ENCODE assay signal across 8 cellular contexts in genomic region chr15:31488437-31489204, GRCh38.
DNase-seq lines count a peak whose midpoint lies in the region; ATAC-seq and TF ChIP-seq lines count a peak whose summit lies in the region.

No MANE protein-coding gene starts in this region.

- H2AFZ ChIP-seq in H9 (ENCODE audit: low read length): no peak overlapping the region

- H4K20me1 ChIP-seq in DOHH2 (ENCODE audit: control insufficient read depth, insufficient read depth, low read depth, low read length): no peaks in the 10 kb centered on the region
- H4K20me1 ChIP-seq in H9 (ENCODE audit: control insufficient read depth, insufficient read depth, insufficient read length): peaks cover 2% of the 10 kb centered on the region

- no peak overlapping the region for H4K8ac ChIP-seq in H9 (replicated peaks; ENCODE audit: insufficient read length, low read depth, low read length)

- peaks cover 2 to 12% of the 10 kb centered on the region in 2 experiments for H3K4me1 Mint-ChIP-seq in H9
- H3K4me1 Mint-ChIP-seq in T-helper 1 cell treated with Interleukin-12 subunit alpha and Interleukin-12 subunit beta and Interleukin-4 antibody, amounts not matched to agents 30 μg/mL and 1 μg/mL, for 36 hours (ENCODE audit: low read depth): peaks cover 52% of the 10 kb centered on the region
- H3K4me1 Mint-ChIP-seq in central memory CD8-positive, alpha-beta T cell: peaks cover 21% of the 10 kb centered on the region
- H3K4me1 Mint-ChIP-seq in stimulated activated naive B cell treated with anti-CD40 and anti-IgM and Interleukin-4, amounts not matched to agents 10 μg/mL and 1 μg/mL and 100 μg/mL, for 72 hours: peaks cover 29 to 53% of the 10 kb centered on the region in 2 donors

- peaks cover 24% of the 10 kb centered on the region for H3K27me3 Mint-ChIP-seq in H9 (ENCODE audit: low read depth)
- no peaks in the 10 kb centered on the region for H3K27me3 Mint-ChIP-seq in T-helper 1 cell treated with Interleukin-12 subunit alpha and Interleukin-12 subunit beta and Interleukin-4 antibody, amounts not matched to agents 30 μg/mL and 1 μg/mL, for 36 hours (ENCODE audit: low read depth)
- no peaks in the 10 kb centered on the region for H3K27me3 Mint-ChIP-seq in central memory CD8-positive, alpha-beta T cell
- peaks cover 8 to 16% of the 10 kb centered on the region in 2 donors for H3K27me3 Mint-ChIP-seq in stimulated activated naive B cell treated with anti-CD40 and anti-IgM and Interleukin-4, amounts not matched to agents 10 μg/mL and 1 μg/mL and 100 μg/mL, for 72 hours

- H2BK12ac ChIP-seq in H9 (ENCODE audit: insufficient read length, low read depth, low read length): no peak overlapping the region

- DNase-seq in H9: peak; percentile 82
- peak; percentile 61 for DNase-seq in NCI-H1105 treated with DMSO at 0.1 percent for 48 hours (lab: John Stamatoyannopoulos, UW)
- no peak for DNase-seq in central memory CD8-positive, alpha-beta T cell (ENCODE audit: low spot score in 2 of 2)
- DNase-seq in islet precursor cell: peak; percentile 71
- peak; percentile 37 for DNase-seq in stimulated activated naive B cell treated with anti-CD40 and anti-IgM and Interleukin-4, amounts not matched to agents 10 μg/mL and 1 μg/mL and 100 μg/mL, for 72 hours

- H4K5ac ChIP-seq in H9 (ENCODE audit: insufficient read length, low read depth, low read length): no peak overlapping the region

- no peak overlapping the region for H3K18ac ChIP-seq in H9 (ENCODE audit: insufficient read length, low read depth, low read length)

- H3K9me3 ChIP-seq in DOHH2 (ENCODE audit: control insufficient read depth, insufficient read depth, low read length) (peaks cover 13% of the 10 kb centered on the region), H9 (ENCODE audit: control insufficient read depth, low read depth, low read length) (no peaks in the 10 kb centered on the region)

- no peaks in the 10 kb centered on the region for H3K79me2 ChIP-seq in DOHH2 (ENCODE audit: control insufficient read depth, low read length)
- H3K79me2 ChIP-seq in H9 (ENCODE audit: insufficient read depth, low read length): no peaks in the 10 kb centered on the region

- no peak overlapping the region for H3K23ac ChIP-seq in H9 (ENCODE audit: insufficient read length, low read depth, low read length)

- H3K9me2 ChIP-seq in DOHH2 (replicated peaks; ENCODE audit: control insufficient read depth, low read length): no peaks in the 10 kb centered on the region

- H3K36me3 Mint-ChIP-seq in H9 (ENCODE audit: insufficient read depth in 1 of 3, low read depth in 3 of 3): peaks cover 8 to 19% (median 12%) of the 10 kb centered on the region in 3 experiments
- peaks cover 26% of the 10 kb centered on the region for H3K36me3 Mint-ChIP-seq in T-helper 1 cell treated with Interleukin-12 subunit alpha and Interleukin-12 subunit beta and Interleukin-4 antibody, amounts not matched to agents 30 μg/mL and 1 μg/mL, for 36 hours (ENCODE audit: low read depth)
- peaks cover 10% of the 10 kb centered on the region for H3K36me3 Mint-ChIP-seq in central memory CD8-positive, alpha-beta T cell (ENCODE audit: insufficient read depth)
- peaks cover 6 to 13% of the 10 kb centered on the region in 2 donors for H3K36me3 Mint-ChIP-seq in stimulated activated naive B cell treated with anti-CD40 and anti-IgM and Interleukin-4, amounts not matched to agents 10 μg/mL and 1 μg/mL and 100 μg/mL, for 72 hours

- no peak overlapping the region for H3K56ac ChIP-seq in H9 (ENCODE audit: insufficient read length, low read depth, low read length)

- TF ChIP-seq CTCF in DOHH2 (IDR thresholded peaks at IDR 0.05; ENCODE audit: low read depth, low read length, poor library complexity, severe bottlenecking) (peak; percentile 91), H9 (conservative IDR thresholded peaks at IDR 0.05) (peak; percentile 95)

- no peak overlapping the region for H2BK15ac ChIP-seq in H9 (ENCODE audit: low read depth, low read length)

- no peak overlapping the region for H2BK120ac ChIP-seq in H9 (ENCODE audit: low read depth, low read length, poor library complexity, severe bottlenecking)

- no peak overlapping the region for H3K9ac ChIP-seq in H9 (ENCODE audit: extremely low read depth, insufficient read length, low read length)

- no peaks in the 10 kb centered on the region for H3K79me1 ChIP-seq in H9 (ENCODE audit: insufficient read depth, low read depth, low read length, poor library complexity, severe bottlenecking)

- H3K4me1 ChIP-seq in DOHH2 (ENCODE audit: control insufficient read depth, low read length) (peaks cover 20% of the 10 kb centered on the region), H9 (ENCODE audit: insufficient read depth, low read length) (no peaks in the 10 kb centered on the region)

- H2AK5ac ChIP-seq in H9 (ENCODE audit: insufficient read length, low read length): no peak overlapping the region

- no CpG with 5 or more reads among the region's 7 CpGs for WGBS in H9 (ENCODE audit: extremely low coverage, insufficient read length, low lambda C conversion rate)

- no peak overlapping the region for H2BK5ac ChIP-seq in H9 (ENCODE audit: insufficient read length, low read length)

- H3K4me3 ChIP-seq in DOHH2 (ENCODE audit: low read length): no peak overlapping the region

- no peak overlapping the region for H2BK20ac ChIP-seq in H9 (ENCODE audit: low read depth, low read length, poor library complexity, severe bottlenecking)

- no peaks in the 10 kb centered on the region for H3K36me3 ChIP-seq in DOHH2 (ENCODE audit: control insufficient read depth, low read length)

- no peak overlapping the region for H3K4me3 Mint-ChIP-seq in H9
- peak overlapping the region; percentile 51 for H3K4me3 Mint-ChIP-seq in T-helper 1 cell treated with Interleukin-12 subunit alpha and Interleukin-12 subunit beta and Interleukin-4 antibody, amounts not matched to agents 30 μg/mL and 1 μg/mL, for 36 hours
- H3K4me3 Mint-ChIP-seq in central memory CD8-positive, alpha-beta T cell: no peak overlapping the region
- peak overlapping the region; percentile 7 to 25 for H3K4me3 Mint-ChIP-seq in stimulated activated naive B cell treated with anti-CD40 and anti-IgM and Interleukin-4, amounts not matched to agents 10 μg/mL and 1 μg/mL and 100 μg/mL, for 72 hours

- peaks cover 5% of the 10 kb centered on the region; the same call in 1 of the 2 replicates for H3K27me3 ChIP-seq in DOHH2 (ENCODE audit: control insufficient read depth, low read length)
- peaks cover 8% of the 10 kb centered on the region; the same call in 1 of the 2 replicates for H3K27me3 ChIP-seq in H9 (ENCODE audit: insufficient read depth, low read length)

- no peak overlapping the region for H3K14ac ChIP-seq in H9 (ENCODE audit: insufficient read depth, low read length)

- no peak overlapping the region for H4K91ac ChIP-seq in H9 (ENCODE audit: insufficient read length, low read depth, low read length)

- no peak overlapping the region for H3T11ph ChIP-seq in H9 (ENCODE audit: low read length)

- peak; percentile 26 for ATAC-seq in central memory CD8-positive, alpha-beta T cell (replicated peaks; ENCODE audit: extremely low read depth, poor library complexity, severe bottlenecking)
- peak; percentile 54 to 63 for ATAC-seq in stimulated activated naive B cell treated with anti-CD40 and anti-IgM and Interleukin-4, amounts not matched to agents 10 μg/mL and 1 μg/mL and 100 μg/mL, for 72 hours (replicated peaks)
- ATAC-seq in HG03342 (IDR thresholded peaks at IDR 0.05; ENCODE audit: unreplicated experiment): no peak

- no peaks in the 10 kb centered on the region for H3F3A ChIP-seq in DOHH2 (ENCODE audit: control insufficient read depth, insufficient read depth)

- no peaks in the 10 kb centered on the region for H3K23me2 ChIP-seq in H9 (ENCODE audit: insufficient read length, low read depth, low read length, poor library complexity, severe bottlenecking)

- H3K4me2 ChIP-seq in DOHH2 (ENCODE audit: low read length) (no peak overlapping the region), H9 (ENCODE audit: insufficient read depth, insufficient read length, low read length) (no peak overlapping the region)

- H3K27ac Mint-ChIP-seq in H9: no peak overlapping the region
- H3K27ac Mint-ChIP-seq in T-helper 1 cell treated with Interleukin-12 subunit alpha and Interleukin-12 subunit beta and Interleukin-4 antibody, amounts not matched to agents 30 μg/mL and 1 μg/mL, for 36 hours: peak overlapping the region; percentile 68
- H3K27ac Mint-ChIP-seq in central memory CD8-positive, alpha-beta T cell (ENCODE audit: low read depth): no peak overlapping the region
- H3K27ac Mint-ChIP-seq in stimulated activated naive B cell treated with anti-CD40 and anti-IgM and Interleukin-4, amounts not matched to agents 10 μg/mL and 1 μg/mL and 100 μg/mL, for 72 hours: peak overlapping the region; percentile 80

- H3K27ac ChIP-seq in DOHH2 (ENCODE audit: low read depth, low read length) (no peak overlapping the region), H9 (ENCODE audit: insufficient read length, low read depth, low read length) (no peak overlapping the region)

- H3K9me3 Mint-ChIP-seq in H9: peaks cover 18 to 21% of the 10 kb centered on the region in 2 experiments
- peaks cover 31% of the 10 kb centered on the region for H3K9me3 Mint-ChIP-seq in T-helper 1 cell treated with Interleukin-12 subunit alpha and Interleukin-12 subunit beta and Interleukin-4 antibody, amounts not matched to agents 30 μg/mL and 1 μg/mL, for 36 hours
- H3K9me3 Mint-ChIP-seq in central memory CD8-positive, alpha-beta T cell: no peaks in the 10 kb centered on the region
- H3K9me3 Mint-ChIP-seq in stimulated activated naive B cell treated with anti-CD40 and anti-IgM and Interleukin-4, amounts not matched to agents 10 μg/mL and 1 μg/mL and 100 μg/mL, for 72 hours: peaks cover 12 to 14% of the 10 kb centered on the region in 2 donors

- H3K4ac ChIP-seq in H9 (ENCODE audit: low read depth, low read length): no peak overlapping the region

Comparison
In these comparisons a context has a peak if more than half of its experiments do, and no peak if none do; other contexts are left out.
1. DNase-seq: peak in H9 (single experiment), NCI-H1105 treated with DMSO at 0.1 percent for 48 hours (single experiment), islet precursor cell (single experiment) and stimulated activated naive B cell treated with anti-CD40 and anti-IgM and Interleukin-4, amounts not matched to agents 10 μg/mL and 1 μg/mL and 100 μg/mL, for 72 hours (single experiment); none in central memory CD8-positive, alpha-beta T cell (0 of 2).
2. H3K27ac Mint-ChIP-seq: peak in T-helper 1 cell treated with Interleukin-12 subunit alpha and Interleukin-12 subunit beta and Interleukin-4 antibody, amounts not matched to agents 30 μg/mL and 1 μg/mL, for 36 hours (single experiment) and stimulated activated naive B cell treated with anti-CD40 and anti-IgM and Interleukin-4, amounts not matched to agents 10 μg/mL and 1 μg/mL and 100 μg/mL, for 72 hours (single experiment); none in H9 (0 of 3) and central memory CD8-positive, alpha-beta T cell (single experiment).
3. H3K4me3 Mint-ChIP-seq: peak in T-helper 1 cell treated with Interleukin-12 subunit alpha and Interleukin-12 subunit beta and Interleukin-4 antibody, amounts not matched to agents 30 μg/mL and 1 μg/mL, for 36 hours (single experiment) and stimulated activated naive B cell treated with anti-CD40 and anti-IgM and Interleukin-4, amounts not matched to agents 10 μg/mL and 1 μg/mL and 100 μg/mL, for 72 hours (2 of 2); none in H9 (0 of 2) and central memory CD8-positive, alpha-beta T cell (single experiment).